Comparison of ENCODE assay signal across 9 cellular contexts in the genomic region with DNA sequence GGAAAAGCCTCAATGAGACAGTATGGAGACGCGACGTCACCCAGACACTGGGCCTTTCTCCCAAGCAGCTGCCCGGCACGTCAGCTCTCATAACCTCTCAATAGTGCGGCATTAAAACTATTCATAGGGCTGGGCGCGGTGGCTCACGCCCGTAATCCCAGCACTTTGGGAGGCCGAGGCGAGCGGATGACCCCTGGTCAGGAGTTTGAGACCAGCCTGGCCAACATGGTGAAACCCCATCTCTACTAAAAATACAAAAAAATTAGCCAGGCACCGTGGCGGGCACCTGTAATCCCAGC. TPM values are rescaled to one million over a fixed set of nuclear protein-coding genes. Genes with fewer than 3 reads are reported as not detected.
DNase-seq lines count a peak whose midpoint lies in the region; ATAC-seq and TF ChIP-seq lines count a peak whose summit lies in the region.
"Not testable (repeated sequence)": the region's sequence is repeated elsewhere in the genome, so short reads cannot be mapped to it uniquely, and the experiment has no call there.
"Had no signal": no experiment of that assay in that cellular context is flagged by ENCODE, and none has a peak within 500 bp of the region (broad histone marks: within the 10 kb centered on the region; RNA-seq: fewer than 3 reads in every experiment).

No MANE protein-coding gene starts in this region.

- WGBS in heart right ventricle, 2 donors = 92 to 94% methylated on average over 15 of the region's 15 CpGs
- 94% methylated on average over 15 of the region's 15 CpGs for WGBS in liver

- intact Hi-C loops in CD4-positive, alpha-beta T cell (cut with DNase I, micrococcal nuclease) = loop anchor here in 1 of 2 experiments (10.0 kb wide), 1 partner anchor 327 kb away; a partner anchor contains a TSS
- intact Hi-C loops in breast epithelium (cut with DNase I; ENCODE audit: low total_unique reads); heart right ventricle (cut with DNase I): not testable (repeated sequence)

- POLR2A ChIA-PET in CD4-positive, alpha-beta T cell (lab: Charles Lee) = interaction anchor here (5.1 kb wide), 1 partner anchor 6 kb away, joined by 125 read pairs; a partner anchor contains a TSS

- not testable (repeated sequence) for TF ChIP-seq CTCF in CD4-positive, alpha-beta T cell (IDR thresholded peaks at IDR 0.05); breast epithelium (IDR thresholded peaks at IDR 0.05); heart right ventricle (IDR thresholded peaks at IDR 0.05); liver (IDR thresholded peaks at IDR 0.05; ENCODE audit: low read depth, low read length, missing input control); neural crest cell (conservative IDR thresholded peaks at IDR 0.05)

- not testable (repeated sequence) for H3K27ac ChIP-seq in CD4-positive, alpha-beta T cell (ENCODE audit: low read depth, low read length)
- H3K27ac ChIP-seq in breast epithelium (peak overlapping the region; percentile 63 to 79), heart right ventricle (peak overlapping the region; percentile 11 to 92 (median 82)), liver (ENCODE audit: low read depth in 1 of 2, low read length in 2 of 2) (peak overlapping the region; percentile 77 to 78), substantia nigra (ENCODE audit: low read depth, low read length, poor library complexity, severe bottlenecking) (peak overlapping the region; percentile 83)

- peak overlapping the region; percentile 45 for H3K4me3 Mint-ChIP-seq in CD4-positive, alpha-beta T cell
- not testable (repeated sequence) for H3K4me3 Mint-ChIP-seq in activated naive CD8-positive, alpha-beta T cell
- peak overlapping the region; percentile 49 for H3K4me3 Mint-ChIP-seq in neural crest cell

- TF ChIP-seq RAD21 in liver (IDR thresholded peaks at IDR 0.05) = not testable (repeated sequence)

- peak overlapping the region; percentile 17 for H3K4me2 ChIP-seq in skeletal muscle satellite cell (ENCODE audit: low read length)

- H3K27me3 ChIP-seq in CD4-positive, alpha-beta T cell (ENCODE audit: control insufficient read depth, insufficient read depth, low read length); breast epithelium; heart right ventricle; liver (ENCODE audit: control insufficient read depth in 4 of 4, insufficient read depth in 4 of 4, low read length in 3 of 4); skeletal muscle satellite cell (ENCODE audit: control insufficient read depth, insufficient read depth, low read length): not testable (repeated sequence)

- peaks cover 54% of the 10 kb centered on the region for H3K36me3 Mint-ChIP-seq in CD4-positive, alpha-beta T cell (ENCODE audit: low read depth)
- not testable (repeated sequence) for H3K36me3 Mint-ChIP-seq in activated naive CD8-positive, alpha-beta T cell; neural crest cell (ENCODE audit: low read depth)

- H3K9ac ChIP-seq in liver (ENCODE audit: low read depth in 1 of 2, low read length in 2 of 2) (peak overlapping the region in 1 of 2 donors; percentile 8), skeletal muscle satellite cell (ENCODE audit: low read depth, low read length) (peak overlapping the region; percentile 25)

- H3K9me3 Mint-ChIP-seq in CD4-positive, alpha-beta T cell; activated naive CD8-positive, alpha-beta T cell (ENCODE audit: low read depth); neural crest cell: not testable (repeated sequence)

- H3K4me1 ChIP-seq in breast epithelium (peaks cover 11 to 40% of the 10 kb centered on the region in 2 donors), heart right ventricle (peaks cover 46 to 90% (median 83%) of the 10 kb centered on the region in 9 donors), liver (ENCODE audit: control insufficient read depth in 4 of 4, insufficient read depth in 4 of 4, low read length in 3 of 4) (peaks cover 2 to 52% (median 33%) of the 10 kb centered on the region in 4 donors), skeletal muscle satellite cell (ENCODE audit: control insufficient read depth, insufficient read depth, low read length) (peaks cover 53% of the 10 kb centered on the region)

- not testable (repeated sequence) for DNase-seq in CD4-positive, alpha-beta T cell; breast epithelium (ENCODE audit: low spot score in 2 of 2); heart right ventricle; neural crest cell (ENCODE audit: low read depth, low spot score)
- DNase-seq in substantia nigra (lab: John Stamatoyannopoulos, UW) = peak in 10 of 49 donors; percentile 28 to 76 (median 54)

- not testable (repeated sequence) for H3K9me3 ChIP-seq in CD4-positive, alpha-beta T cell (ENCODE audit: control insufficient read depth, low read length); breast epithelium; heart right ventricle; liver (ENCODE audit: control insufficient read depth in 4 of 4, low read length in 3 of 4); skeletal muscle satellite cell (replicated peaks; ENCODE audit: low read length)

- ATAC-seq in CD4-positive, alpha-beta T cell (ENCODE audit: poor library complexity); heart right ventricle: not testable (repeated sequence)

- H3K4me1 Mint-ChIP-seq in CD4-positive, alpha-beta T cell (ENCODE audit: low read depth) = peaks cover 27% of the 10 kb centered on the region
- H3K4me1 Mint-ChIP-seq in activated naive CD8-positive, alpha-beta T cell (ENCODE audit: low read depth) = peaks cover 32% of the 10 kb centered on the region
- peaks cover 13% of the 10 kb centered on the region for H3K4me1 Mint-ChIP-seq in neural crest cell

- H3K27me3 Mint-ChIP-seq in CD4-positive, alpha-beta T cell; activated naive CD8-positive, alpha-beta T cell; neural crest cell (ENCODE audit: low read depth): not testable (repeated sequence)

- CTCF ChIA-PET in CD4-positive, alpha-beta T cell (lab: Charles Lee) = interaction anchor here (0.9 kb wide), 1 partner anchor 44 kb away, joined by 3 read pairs; no protein-coding TSS in a partner anchor

- not testable (repeated sequence) for H3K4me3 ChIP-seq in breast epithelium; heart right ventricle; liver (ENCODE audit: low read depth in 1 of 3, low read length in 3 of 3); skeletal muscle satellite cell (ENCODE audit: low read length)

- TF ChIP-seq POLR2A in breast epithelium (IDR thresholded peaks at IDR 0.05) = not testable (repeated sequence)

- H3K36me3 ChIP-seq in breast epithelium = not testable (repeated sequence)
- H3K36me3 ChIP-seq in heart right ventricle = peaks cover 0 to 69% (median 28%) of the 10 kb centered on the region in 9 donors
- H3K36me3 ChIP-seq in liver (ENCODE audit: control insufficient read depth in 4 of 4, insufficient read depth in 3 of 4, low read depth in 1 of 4, low read length in 3 of 4) = peaks cover 19 to 41% (median 35%) of the 10 kb centered on the region in 4 donors
- H3K36me3 ChIP-seq in skeletal muscle satellite cell (ENCODE audit: insufficient read depth, low read length) = peaks cover 33% of the 10 kb centered on the region

- peak overlapping the region; percentile 55 for H3K27ac Mint-ChIP-seq in CD4-positive, alpha-beta T cell
- peak overlapping the region; percentile 70 for H3K27ac Mint-ChIP-seq in activated naive CD8-positive, alpha-beta T cell
- H3K27ac Mint-ChIP-seq in neural crest cell (ENCODE audit: unreplicated experiment) = not testable (repeated sequence)

RNA-seq across cellular contexts. Expression of a gene that starts 3.5 kb away (rescaled TPM):
- 100 to 1,000 TPM in 1 of 2 experiments, 10 to 100 TPM in 1; 98.5 to 114 TPM for total RNA-seq in CD4-positive, alpha-beta T cell
- total RNA-seq in breast epithelium (10 to 100 TPM; 44.9 to 63.2 (median 62.9) TPM), heart right ventricle (100 to 1,000 TPM; 130 to 210 (median 173) TPM), liver (10 to 100 TPM; 29.0 to 32.5 TPM), neural crest cell (49.3 and 53.3 TPM in 2 replicates)
- polyA plus RNA-seq in heart right ventricle (100 to 1,000 TPM; 155 to 205 TPM), liver (10 to 100 TPM; 70.7 to 99.4 TPM)
- 15.1 and 18.5 TPM in 2 replicates for total RNA-seq in skeletal muscle satellite cell (2012; rRNA removed)

RNA-seq across cellular contexts. Expression of a gene that starts 7.4 kb away (rescaled TPM):
- total RNA-seq in CD4-positive, alpha-beta T cell = 100 to 1,000 TPM; 110 to 112 TPM
- 10 to 100 TPM in 1 of 3 donors, 1 to 10 TPM in 2; 5.6 to 15.5 (median 8.5) TPM for total RNA-seq in breast epithelium
- total RNA-seq in heart right ventricle = 10 to 100 TPM in 3 of 10 donors, 1 to 10 TPM in 7; 5.5 to 20.7 (median 8.5) TPM
- polyA plus RNA-seq in heart right ventricle = 10 to 100 TPM in 1 of 2 donors, 1 to 10 TPM in 1; 3.0 to 12.6 TPM
- total RNA-seq in liver = 10 to 100 TPM; 10.3 to 22.9 TPM
- polyA plus RNA-seq in liver = 1 to 10 TPM; 2.1 to 4.9 TPM
- 1.1 and 3.1 TPM in 2 replicates for total RNA-seq in neural crest cell
- under 0.01 and 1.0 TPM in 2 replicates for total RNA-seq in skeletal muscle satellite cell (2012; rRNA removed)

RNA-seq across cellular contexts. Expression of a gene that starts 26.7 kb away (rescaled TPM):
- total RNA-seq in CD4-positive, alpha-beta T cell = 1 to 10 TPM; 2.3 to 2.8 TPM
- 10 to 100 TPM; 15.4 to 26.1 (median 23.3) TPM for total RNA-seq in breast epithelium
- 10 to 100 TPM in 9 of 10 donors, 1 to 10 TPM in 1; 9.3 to 53.1 (median 21.5) TPM for total RNA-seq in heart right ventricle
- 10 to 100 TPM; 22.4 to 48.7 TPM for polyA plus RNA-seq in heart right ventricle
- total RNA-seq in liver = 10 to 100 TPM in 1 of 2 donors, 1 to 10 TPM in 1; 6.9 to 15.4 TPM
- polyA plus RNA-seq in liver = 10 to 100 TPM; 12.2 to 18.5 TPM
- 0.91 and 1.9 TPM in 2 replicates for total RNA-seq in neural crest cell
- 22.9 and 26.4 TPM in 2 replicates for total RNA-seq in skeletal muscle satellite cell (2012; rRNA removed)
- polyA plus RNA-seq: CD14-positive monocyte had no signal

RNA-seq across cellular contexts. Expression of a gene that starts 45.1 kb away (rescaled TPM):
- total RNA-seq in CD4-positive, alpha-beta T cell = 10 to 100 TPM in 1 of 2 experiments, 1 to 10 TPM in 1; 9.9 to 11.7 TPM
- total RNA-seq in breast epithelium (10 to 100 TPM; 16.7 to 28.8 (median 23.3) TPM), heart right ventricle (10 to 100 TPM in 1 of 10 donors, 1 to 10 TPM in 9; 5.1 to 12.7 (median 8.9) TPM), liver (1 to 10 TPM; 7.7 to 8.6 TPM), neural crest cell (23.3 and 27.4 TPM in 2 replicates)
- polyA plus RNA-seq in heart right ventricle (10 to 100 TPM in 1 of 2 donors, 1 to 10 TPM in 1; 5.6 to 16.7 TPM), liver (1 to 10 TPM; 1.5 to 5.3 TPM)
- 14.2 and 16.0 TPM in 2 replicates for total RNA-seq in skeletal muscle satellite cell (2012; rRNA removed)

RNA-seq across cellular contexts. Expression of a gene that starts 53.0 kb away (rescaled TPM):
- total RNA-seq in CD4-positive, alpha-beta T cell = 100 to 1,000 TPM; 146 to 147 TPM
- 10 to 100 TPM; 29.4 to 39.0 (median 36.6) TPM for total RNA-seq in breast epithelium
- total RNA-seq in heart right ventricle = 100 to 1,000 TPM in 4 of 10 donors, 10 to 100 TPM in 6; 89.6 to 144 (median 96.5) TPM
- polyA plus RNA-seq in heart right ventricle = 100 to 1,000 TPM in 1 of 2 donors, 10 to 100 TPM in 1; 86.0 to 160 TPM
- 10 to 100 TPM; 23.0 to 43.9 TPM for total RNA-seq in liver
- polyA plus RNA-seq in liver = 10 to 100 TPM; 57.1 to 63.9 TPM
- 111 and 115 TPM in 2 replicates for total RNA-seq in neural crest cell
- total RNA-seq in skeletal muscle satellite cell (2012; rRNA removed) = 31.2 and 41.1 TPM in 2 replicates

Comparison
In these comparisons a context has a peak if more than half of its experiments do, and no peak if none do; other contexts are left out.
1. RNA of a gene that starts 7.4 kb away (total RNA-seq): 110 to 112 TPM in CD4-positive, alpha-beta T cell; 10.3 to 22.9 TPM in liver, 5.5 to 20.7 TPM in heart right ventricle, 5.6 to 15.5 TPM in breast epithelium and 1.1 to 3.1 TPM in neural crest cell; every median in the first group is over 4 times any median in the second.